ENCODE assay signal across 21 cellular contexts in genomic region chr14:60346706-60347105, GRCh38.
A peak's percentile ranks its signal among the peaks of the same experiment; 100 is the strongest.
DNase-seq lines count a peak whose midpoint lies in the region; ATAC-seq, FAIRE-seq and TF ChIP-seq lines count a peak whose summit lies in the region.
"Had no signal": no experiment of that assay in that cellular context is flagged by ENCODE, and none has a peak within 500 bp of the region (broad histone marks: within the 10 kb centered on the region; RNA-seq: fewer than 3 reads in every experiment).

No MANE protein-coding gene starts in this region.

- no peaks in the 10 kb centered on the region for H3K23me2 ChIP-seq in H9 (ENCODE audit: insufficient read length, low read depth, low read length, poor library complexity, severe bottlenecking)

- no peak overlapping the region for H3K23ac ChIP-seq in H9 (ENCODE audit: insufficient read length, low read depth, low read length)

- H3K4me2 ChIP-seq in H9 (ENCODE audit: insufficient read depth, insufficient read length, low read length) (no peak overlapping the region), HepG2 (ENCODE audit: low read depth, low read length) (no peak overlapping the region)

- H4K5ac ChIP-seq in H9 (ENCODE audit: insufficient read length, low read depth, low read length), result no peak overlapping the region

- CTCF ChIA-PET in HepG2 (lab: Yijun Ruan, JAX; ENCODE audit: low intra/inter-chr PET ratio, low total read pairs), result no interaction called here
- CTCF ChIA-PET in activated CD4-positive, alpha-beta memory T cell treated with anti-CD3 and anti-CD28 coated beads, Interleukin-2, amount 10 ng/mL, durations not matched to agents 7 days and 5 days (lab: Charles Lee), result interaction anchor here (2.0 kb wide), 1 partner anchor 15 kb away, joined by 8 read pairs; no protein-coding TSS in a partner anchor

- H4K91ac ChIP-seq in H9 (ENCODE audit: insufficient read length, low read depth, low read length), result no peak overlapping the region

- H2BK15ac ChIP-seq in H9 (ENCODE audit: low read depth, low read length), result no peak overlapping the region

- peaks cover 0 to 3% of the 10 kb centered on the region in 2 experiments; a peak in 1 of 5 replicates for H3K9me3 Mint-ChIP-seq in H9
- no peaks in the 10 kb centered on the region for H3K9me3 Mint-ChIP-seq in activated CD4-positive, alpha-beta memory T cell treated with anti-CD3 and anti-CD28 coated beads, Interleukin-2, amount 10 ng/mL, durations not matched to agents 7 days and 5 days
- H3K9me3 Mint-ChIP-seq: activated CD4-positive, alpha-beta memory T cell treated with anti-CD3 and anti-CD28 coated beads for 36 hours; activated naive CD8-positive, alpha-beta T cell treated with anti-CD3 and anti-CD28 coated beads, Interleukin-2, amount 10 ng/mL, durations not matched to agents 7 days and 5 days; activated T-cell treated with anti-CD3 and anti-CD28 coated beads, Interleukin-2, amount 50 U/mL, for 72 hours; type B pancreatic cell had no signal

- TF ChIP-seq RAD21 in HepG2 (CRISPR knock-in tag; IDR thresholded peaks at IDR 0.05), result no peak

- H4K8ac ChIP-seq in H9 (replicated peaks; ENCODE audit: insufficient read length, low read depth, low read length), result no peak overlapping the region

- H3K27me3 ChIP-seq in H9 (ENCODE audit: insufficient read depth, low read length) (no peaks in the 10 kb centered on the region), body of pancreas (no peaks in the 10 kb centered on the region), HepG2 (ENCODE audit: control insufficient read depth in 1 of 2, insufficient read depth in 2 of 2, low read length in 2 of 2) (no peaks in the 10 kb centered on the region)
- H3K27me3 ChIP-seq: BE2C had no signal

- no peaks in the 10 kb centered on the region for H3K36me3 ChIP-seq in body of pancreas (replicated peaks in 1 of 2; ENCODE audit: insufficient read depth in 1 of 2, low read depth in 2 of 2)
- H3K36me3 ChIP-seq in HepG2 (replicated peaks in 1 of 2; ENCODE audit: control insufficient read depth in 1 of 2, insufficient read depth in 2 of 2, low read length in 2 of 2), result no peaks in the 10 kb centered on the region
- H3K36me3 ChIP-seq: BE2C, prostate gland had no signal

- no peak for TF ChIP-seq EP300 in HepG2 (IDR thresholded peaks at IDR 0.05; ENCODE audit: low read depth in 2 of 2, low read length in 2 of 2)
- TF ChIP-seq EP300 in HepG2 (CRISPR knock-in tag; IDR thresholded peaks at IDR 0.05; ENCODE audit: borderline replicate concordance), result no peak

- no TSS peak for BruUV-seq in HepG2 (replicated peaks; lab: Mats Ljungman, UMichigan)

- no peak overlapping the region for H3T11ph ChIP-seq in H9 (ENCODE audit: low read length)

- POLR2A ChIA-PET in HepG2 (lab: Yijun Ruan, JAX), result no interaction called here
- POLR2A ChIA-PET in activated CD4-positive, alpha-beta memory T cell treated with anti-CD3 and anti-CD28 coated beads, Interleukin-2, amount 10 ng/mL, durations not matched to agents 7 days and 5 days (lab: Charles Lee), result no interaction called here

- WGBS in H9 (ENCODE audit: extremely low coverage, insufficient read length, low lambda C conversion rate), result no CpG with 5 or more reads among the region's 2 CpGs
- 33 to 41% methylated on average over 2 of the region's 2 CpGs for WGBS in body of pancreas, 2 donors
- 7% methylated on average over 2 of the region's 2 CpGs for WGBS in HepG2 (ENCODE audit: low lambda C conversion rate)

- H3K79me2 ChIP-seq in H9 (ENCODE audit: insufficient read depth, low read length) (no peaks in the 10 kb centered on the region), HepG2 (ENCODE audit: insufficient read depth, low read length) (no peaks in the 10 kb centered on the region)

- in situ Hi-C loops in HepG2 (cut with HindIII; ENCODE audit: extremely low pct_ligation_motif_present, low pct_unique_long_range_greater_than_20kb), result loop anchor here (10.0 kb wide), 1 partner anchor 908 kb away; no protein-coding TSS in a partner anchor

- intact Hi-C loops in body of pancreas (cut with DNase I) (no loop called here), HepG2 (cut with micrococcal nuclease; ENCODE audit: unreplicated experiment) (no loop called here)

- ATAC-seq in body of pancreas, result peak; percentile 67
- no peak for ATAC-seq in HepG2
- ATAC-seq in HG03442 (IDR thresholded peaks at IDR 0.05; ENCODE audit: unreplicated experiment), result no peak
- ATAC-seq: activated T-cell treated with anti-CD3 and anti-CD28 coated beads, Interleukin-2, amount 50 U/mL, for 72 hours; left ventricle myocardium superior had no signal

- H2AFZ ChIP-seq in H9 (ENCODE audit: low read length) (no peak overlapping the region), HepG2 (ENCODE audit: low read length) (peak overlapping the region; percentile 36)

- H3K27ac ChIP-seq in H9 (ENCODE audit: insufficient read length, low read depth, low read length), result no peak overlapping the region
- no peak overlapping the region for H3K27ac ChIP-seq in body of pancreas
- H3K27ac ChIP-seq in HepG2 (ENCODE audit: extremely low read length, insufficient read depth, low read length), result no peak overlapping the region
- H3K27ac ChIP-seq: prostate gland had no signal

- H3K56ac ChIP-seq in H9 (ENCODE audit: insufficient read length, low read depth, low read length), result no peak overlapping the region

- H3K9ac ChIP-seq in H9 (ENCODE audit: extremely low read depth, insufficient read length, low read length), result no peak overlapping the region
- H3K9ac ChIP-seq in HepG2 (ENCODE audit: insufficient read depth, low read depth, low read length), result no peak overlapping the region

- H3K4me3 Mint-ChIP-seq in H9, result no peak overlapping the region
- H3K4me3 Mint-ChIP-seq in activated CD4-positive, alpha-beta memory T cell treated with anti-CD3 and anti-CD28 coated beads, Interleukin-2, amount 10 ng/mL, durations not matched to agents 7 days and 5 days, result no peak overlapping the region
- H3K4me3 Mint-ChIP-seq: activated CD4-positive, alpha-beta memory T cell treated with anti-CD3 and anti-CD28 coated beads for 36 hours; activated naive CD8-positive, alpha-beta T cell treated with anti-CD3 and anti-CD28 coated beads, Interleukin-2, amount 10 ng/mL, durations not matched to agents 7 days and 5 days; activated T-cell treated with anti-CD3 and anti-CD28 coated beads, Interleukin-2, amount 50 U/mL, for 72 hours; endodermal cell; type B pancreatic cell had no signal

- H2BK20ac ChIP-seq in H9 (ENCODE audit: low read depth, low read length, poor library complexity, severe bottlenecking), result no peak overlapping the region

- no peak overlapping the region for H2AK5ac ChIP-seq in H9 (ENCODE audit: insufficient read length, low read length)

- no peak overlapping the region for H3K14ac ChIP-seq in H9 (ENCODE audit: insufficient read depth, low read length)

- H3K4ac ChIP-seq in H9 (ENCODE audit: low read depth, low read length), result no peak overlapping the region

- no peak overlapping the region for H2BK5ac ChIP-seq in H9 (ENCODE audit: insufficient read length, low read length)

- H2BK12ac ChIP-seq in H9 (ENCODE audit: insufficient read length, low read depth, low read length), result no peak overlapping the region

- no peaks in the 10 kb centered on the region for H3K9me3 ChIP-seq in H9 (ENCODE audit: control insufficient read depth, low read depth, low read length)
- no peaks in the 10 kb centered on the region for H3K9me3 ChIP-seq in body of pancreas
- no peaks in the 10 kb centered on the region for H3K9me3 ChIP-seq in HepG2 (ENCODE audit: low read length)
- H3K9me3 ChIP-seq: BE2C, prostate gland had no signal

- peaks cover 36 to 41% of the 10 kb centered on the region in 2 experiments for H3K4me1 Mint-ChIP-seq in H9
- H3K4me1 Mint-ChIP-seq in activated CD4-positive, alpha-beta memory T cell treated with anti-CD3 and anti-CD28 coated beads, Interleukin-2, amount 10 ng/mL, durations not matched to agents 7 days and 5 days, result no peaks in the 10 kb centered on the region

- TF ChIP-seq POLR2A in body of pancreas (IDR thresholded peaks at IDR 0.05) (no peak), HepG2 (IDR thresholded peaks at IDR 0.05; ENCODE audit: insufficient read depth in 1 of 2, low read depth in 2 of 2, low read length in 2 of 2) (no peak)

- H3K36me3 Mint-ChIP-seq in H9 (ENCODE audit: insufficient read depth in 1 of 3, low read depth in 3 of 3), result no peaks in the 10 kb centered on the region
- H3K36me3 Mint-ChIP-seq in activated CD4-positive, alpha-beta memory T cell treated with anti-CD3 and anti-CD28 coated beads, Interleukin-2, amount 10 ng/mL, durations not matched to agents 7 days and 5 days (ENCODE audit: low read depth), result no peaks in the 10 kb centered on the region
- H3K36me3 Mint-ChIP-seq: activated CD4-positive, alpha-beta memory T cell treated with anti-CD3 and anti-CD28 coated beads for 36 hours; type B pancreatic cell had no signal

- no peaks in the 10 kb centered on the region for H4K20me1 ChIP-seq in H9 (ENCODE audit: control insufficient read depth, insufficient read depth, insufficient read length)
- no peaks in the 10 kb centered on the region for H4K20me1 ChIP-seq in HepG2 (ENCODE audit: insufficient read depth, low read length)

- FAIRE-seq in HepG2 (lab: Jason Lieb, UNC), result no peak

- H3K4me1 ChIP-seq in H9 (ENCODE audit: insufficient read depth, low read length) (0 out of 2 replicates have a peak, but pooled peaks cover 3% of the 10 kb centered on the region), body of pancreas (peaks cover 8% of the 10 kb centered on the region), HepG2 (ENCODE audit: insufficient read depth, low read length) (no peaks in the 10 kb centered on the region)
- H3K4me1 ChIP-seq: prostate gland had no signal

- no peak overlapping the region for H3K18ac ChIP-seq in H9 (ENCODE audit: insufficient read length, low read depth, low read length)

- TF ChIP-seq CTCF in H9 (conservative IDR thresholded peaks at IDR 0.05) (no peak), body of pancreas (IDR thresholded peaks at IDR 0.05) (no peak), HepG2 (CRISPR knock-in tag; IDR thresholded peaks at IDR 0.05) (no peak), foreskin fibroblast (IDR thresholded peaks at IDR 0.05; ENCODE audit: low read depth, low read length) (no peak)

- no peaks in the 10 kb centered on the region for H3K27me3 Mint-ChIP-seq in H9 (ENCODE audit: low read depth)
- H3K27me3 Mint-ChIP-seq in activated CD4-positive, alpha-beta memory T cell treated with anti-CD3 and anti-CD28 coated beads, Interleukin-2, amount 10 ng/mL, durations not matched to agents 7 days and 5 days, result peaks cover 21% of the 10 kb centered on the region
- H3K27me3 Mint-ChIP-seq: activated CD4-positive, alpha-beta memory T cell treated with anti-CD3 and anti-CD28 coated beads for 36 hours had no signal

- DNase-seq in H9 (no peak), NCI-H1105 treated with DMSO at 0.1 percent for 48 hours (lab: John Stamatoyannopoulos, UW) (peak; percentile 47), body of pancreas (peak in 2 of 4 donors; percentile 22 to 24), HepG2 (ENCODE audit: low spot score) (no peak), AG08396 (ENCODE audit: low spot score) (no peak), foreskin fibroblast (no peak)
- no peak for DNase-seq in activated CD4-positive, alpha-beta memory T cell treated with anti-CD3 and anti-CD28 coated beads, Interleukin-2, amount 10 ng/mL, durations not matched to agents 7 days and 5 days
- DNase-seq: activated CD4-positive, alpha-beta memory T cell treated with anti-CD3 and anti-CD28 coated beads for 36 hours; activated naive CD8-positive, alpha-beta T cell treated with anti-CD3 and anti-CD28 coated beads, Interleukin-2, amount 10 ng/mL, durations not matched to agents 7 days and 5 days; activated T-cell treated with anti-CD3 and anti-CD28 coated beads, Interleukin-2, amount 50 U/mL, for 72 hours; BE2C; endodermal cell; foreskin melanocyte; GF-D8; left ventricle myocardium superior; NCI-H1417 treated with DMSO at 0.1 percent for 48 hours; NCI-H510A treated with DMSO at 0.1 percent for 48 hours; stimulated activated naive CD4-positive, alpha-beta T cell had no signal

- no peak overlapping the region for H3K4me3 ChIP-seq in body of pancreas
- no peak overlapping the region for H3K4me3 ChIP-seq in HepG2 (replicated peaks in 1 of 3; ENCODE audit: insufficient read depth in 1 of 3, low read depth in 2 of 3, low read length in 3 of 3)
- no peak overlapping the region for H3K4me3 ChIP-seq in foreskin fibroblast (ENCODE audit: low read depth in 1 of 2, low read length in 2 of 2)
- H3K4me3 ChIP-seq: prostate gland had no signal

- no peaks in the 10 kb centered on the region for H3K79me1 ChIP-seq in H9 (ENCODE audit: insufficient read depth, low read depth, low read length, poor library complexity, severe bottlenecking)

- H2BK120ac ChIP-seq in H9 (ENCODE audit: low read depth, low read length, poor library complexity, severe bottlenecking), result no peak overlapping the region

- peak overlapping the region in 2 of 3 experiments; percentile 15 to 80; a peak in 1 of 7 replicates for H3K27ac Mint-ChIP-seq in H9
- no peak overlapping the region for H3K27ac Mint-ChIP-seq in activated CD4-positive, alpha-beta memory T cell treated with anti-CD3 and anti-CD28 coated beads, Interleukin-2, amount 10 ng/mL, durations not matched to agents 7 days and 5 days
- H3K27ac Mint-ChIP-seq: activated CD4-positive, alpha-beta memory T cell treated with anti-CD3 and anti-CD28 coated beads for 36 hours; activated naive CD8-positive, alpha-beta T cell treated with anti-CD3 and anti-CD28 coated beads, Interleukin-2, amount 10 ng/mL, durations not matched to agents 7 days and 5 days; activated T-cell treated with anti-CD3 and anti-CD28 coated beads, Interleukin-2, amount 50 U/mL, for 72 hours; endodermal cell; type B pancreatic cell had no signal
